Comparison of ENCODE assay signal across 21 cellular contexts in the genomic region with DNA sequence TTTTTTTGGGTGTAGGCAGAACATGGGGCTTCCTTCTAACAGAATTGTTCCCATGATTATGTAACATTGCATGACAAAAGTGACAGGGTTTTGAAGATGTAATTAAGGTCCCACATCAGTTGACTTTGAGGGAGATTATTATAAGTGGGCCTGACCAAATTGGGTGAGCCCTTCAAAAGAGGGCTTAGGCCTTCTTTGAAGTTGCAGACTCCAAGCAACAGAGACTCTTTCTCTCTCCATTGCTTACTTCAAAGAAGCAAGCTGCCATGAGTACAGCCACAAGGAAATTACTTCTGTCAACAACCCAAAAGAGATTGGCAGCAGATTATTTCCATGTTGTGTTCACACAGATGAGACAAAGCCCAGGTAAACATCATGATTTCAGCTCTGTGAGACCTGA.
"Had no signal": no experiment of that assay in that cellular context is flagged by ENCODE, and none has a peak within 500 bp of the region (broad histone marks: within the 10 kb centered on the region; RNA-seq: fewer than 3 reads in every experiment).

No MANE protein-coding gene starts in this region.

- H3K36me3 ChIP-seq: SJSA1 had no signal

- FAIRE-seq: HTR-8/SVneo, RCC 7860 had no signal

- H3K4me1 ChIP-seq: SJSA1 had no signal

- H3K27me3 ChIP-seq: SJSA1 had no signal

- H3K4me3 ChIP-seq: SJSA1, SK-N-MC had no signal

- DNase-seq: Karpas-422, KG1, NCI-H1092, NCI-H1105 treated with DMSO at 0.1 percent for 48 hours, NCI-H1417 treated with DMSO at 0.1 percent for 48 hours, NCI-H146, NCI-H1694 treated with DMSO at 0.1 percent for 48 hours, NCI-H1930, NCI-H2081, NCI-H2107, NCI-H226, NCI-H446, NCI-H510A, NCI-H524 treated with DMSO at 0.1 percent for 48 hours, Right ventricle myocardium superior, RPMI8226, SIG-M5 had no signal

- H3K27ac ChIP-seq: SJSA1, SK-N-MC had no signal

- H3K9me3 ChIP-seq: SJSA1 had no signal
